ENCODE assay signal across 8 cellular contexts in the genomic region with DNA sequence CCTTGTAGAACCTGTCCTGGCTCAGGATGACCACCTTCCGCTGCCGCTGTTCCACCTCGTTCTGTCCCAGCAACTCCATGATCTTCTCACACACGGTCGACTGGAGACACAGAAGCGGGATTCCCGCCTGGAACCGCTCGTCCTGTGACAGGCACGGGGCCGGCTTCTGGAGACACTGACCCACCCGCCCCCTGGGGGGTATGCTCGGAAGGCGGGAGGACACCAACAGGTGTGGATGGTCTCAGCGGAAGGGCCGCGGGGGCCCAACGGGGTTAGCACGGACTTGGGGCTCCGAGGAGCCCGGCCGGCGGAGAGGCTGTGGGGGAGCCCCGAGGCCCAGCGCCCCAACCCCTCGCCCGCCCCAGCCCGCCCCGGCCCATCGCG. TPM values are rescaled to one million over a fixed set of nuclear protein-coding genes. Genes with fewer than 3 reads are reported as not detected.
DNase-seq lines count a peak whose midpoint lies in the region; ATAC-seq and TF ChIP-seq lines count a peak whose summit lies in the region.

No MANE protein-coding gene starts in this region.

- H3K9me3 ChIP-seq in adrenal gland (replicated peaks in 1 of 3) (no peaks in the 10 kb centered on the region), iPS-20b (ENCODE audit: insufficient read depth, low read depth, low read length) (no peaks in the 10 kb centered on the region), spleen (no peaks in the 10 kb centered on the region)

- peak; percentile 48 for DNase-seq in activated CD4-positive, CD25-positive, alpha-beta regulatory T cell treated with anti-CD3 and anti-CD28 coated beads, Interleukin-2, amount 50 U/mL, for 72 hours
- no peak for DNase-seq in activated CD4-positive, CD25-positive, alpha-beta regulatory T cell (lab: John Stamatoyannopoulos, UW)
- DNase-seq in M059J (ENCODE audit: low read depth): peak; percentile 61
- DNase-seq in adrenal gland: peak; percentile 38 to 70 (median 61)
- DNase-seq in spleen: peak; percentile 86

- H3K36me3 ChIP-seq in adrenal gland (replicated peaks in 1 of 2): peaks cover 0 to 38% of the 10 kb centered on the region in 2 donors
- peaks cover 45% of the 10 kb centered on the region for H3K36me3 ChIP-seq in iPS-20b (ENCODE audit: insufficient read depth, low read depth, low read length)
- peaks cover 0 to 45% (median 40%) of the 10 kb centered on the region in 6 donors for H3K36me3 ChIP-seq in spleen

- peak overlapping the region in 4 of 5 donors; percentile 43 to 86 (median 66) for H3K27ac ChIP-seq in adrenal gland
- H3K27ac ChIP-seq in iPS-20b (ENCODE audit: low read length): no peak overlapping the region
- H3K27ac ChIP-seq in spleen: peak overlapping the region; percentile 75 to 93 (median 84)

- H3K27me3 ChIP-seq in adrenal gland: no peaks in the 10 kb centered on the region
- H3K27me3 ChIP-seq in iPS-20b (ENCODE audit: insufficient read depth, low read length): no peaks in the 10 kb centered on the region
- no peaks in the 10 kb centered on the region for H3K27me3 ChIP-seq in spleen (replicated peaks in 1 of 7)

- peak overlapping the region; percentile 62 to 94 (median 86) for H3K4me3 ChIP-seq in adrenal gland
- H3K4me3 ChIP-seq in iPS-20b (ENCODE audit: low read length): peak overlapping the region; percentile 71
- H3K4me3 ChIP-seq in spleen: peak overlapping the region; percentile 78 to 99 (median 96)

- WGBS in adrenal gland, 4 donors: 1 to 5% (median 2%) methylated on average over 16 to 31 of the region's 31 CpGs
- 0 to 5% (median 5%) methylated on average over 10 to 31 of the region's 31 CpGs for WGBS in spleen, 5 donors

- TF ChIP-seq CTCF in adrenal gland (IDR thresholded peaks at IDR 0.05): peak in 3 of 6 experiments; percentile 2 to 26 (median 23)
- TF ChIP-seq CTCF in spleen (IDR thresholded peaks at IDR 0.05 in 8 of 11, conservative IDR thresholded peaks at IDR 0.05 in 3 of 11): peak in 4 of 11 experiments; percentile 4 to 36 (median 22)

- peak overlapping the region; percentile 66 for H3K9ac ChIP-seq in iPS-20b (ENCODE audit: low read depth, low read length)

- intact Hi-C loops in adrenal gland (cut with DNase I): no loop called here
- intact Hi-C loops in spleen (cut with DNase I; ENCODE audit: low total_unique reads): no loop called here

- ATAC-seq in GM21723 (IDR thresholded peaks at IDR 0.05; ENCODE audit: unreplicated experiment) (peak; percentile 26), HG02970 (IDR thresholded peaks at IDR 0.05; ENCODE audit: low FRiP score, unreplicated experiment) (no peak)

- TF ChIP-seq POLR2A in adrenal gland (IDR thresholded peaks at IDR 0.05) (no peak), spleen (IDR thresholded peaks at IDR 0.05) (no peak)

- H3K4me1 ChIP-seq in adrenal gland (replicated peaks in 1 of 2) (peaks cover 10 to 15% of the 10 kb centered on the region in 2 donors), iPS-20b (ENCODE audit: insufficient read depth, low read length) (0 out of 2 replicates have a peak, but pooled peaks cover 2% of the 10 kb centered on the region), spleen (peaks cover 10 to 49% (median 27%) of the 10 kb centered on the region in 6 donors)

RNA-seq across cellular contexts. Expression of a gene that starts 0.5 kb away (rescaled TPM):
- total RNA-seq in M059J (2014; rRNA removed; shearing (Covaris generic)): 37.3 and 44.0 TPM in 2 replicates
- 10 to 100 TPM; 27.4 to 97.0 (median 34.7) TPM for total RNA-seq in adrenal gland
- 10 to 100 TPM; 17.9 to 63.9 (median 55.2) TPM for polyA plus RNA-seq in adrenal gland
- total RNA-seq in spleen: 10 to 100 TPM; 20.3 to 32.9 (median 25.0) TPM
- polyA plus RNA-seq in spleen: 10 to 100 TPM; 21.1 to 24.2 (median 21.5) TPM

RNA-seq across cellular contexts. Expression of a gene that starts 14.8 kb away (rescaled TPM):
- not detected in 2 replicates for total RNA-seq in M059J (2014; rRNA removed; shearing (Covaris generic))
- total RNA-seq in adrenal gland: not detected
- polyA plus RNA-seq in adrenal gland: not detected
- total RNA-seq in spleen: not detected
- polyA plus RNA-seq in spleen: not detected

RNA-seq across cellular contexts. Expression of a gene that starts 27.8 kb away (rescaled TPM):
- total RNA-seq in M059J (2014; rRNA removed; shearing (Covaris generic)): 22.8 and 28.4 TPM in 2 replicates
- total RNA-seq in adrenal gland (10 to 100 TPM; 21.3 to 47.5 (median 32.2) TPM), spleen (10 to 100 TPM; 24.5 to 45.8 (median 30.0) TPM)
- polyA plus RNA-seq in adrenal gland (10 to 100 TPM; 10.1 to 60.9 (median 59.5) TPM), spleen (10 to 100 TPM; 20.4 to 66.5 (median 47.5) TPM)

Comparison
In these comparisons a context has a peak if more than half of its experiments do, and no peak if none do; other contexts are left out.
1. DNase-seq: peak in activated CD4-positive, CD25-positive, alpha-beta regulatory T cell treated with anti-CD3 and anti-CD28 coated beads, Interleukin-2, amount 50 U/mL, for 72 hours (single experiment), M059J (single experiment), adrenal gland (7 of 7) and spleen (single experiment); none in activated CD4-positive, CD25-positive, alpha-beta regulatory T cell (0 of 4).
2. Peak in every context shown above with its lines, with median percentiles within 50 percentile points of each other: H3K4me3 ChIP-seq.